In the genomic region with DNA sequence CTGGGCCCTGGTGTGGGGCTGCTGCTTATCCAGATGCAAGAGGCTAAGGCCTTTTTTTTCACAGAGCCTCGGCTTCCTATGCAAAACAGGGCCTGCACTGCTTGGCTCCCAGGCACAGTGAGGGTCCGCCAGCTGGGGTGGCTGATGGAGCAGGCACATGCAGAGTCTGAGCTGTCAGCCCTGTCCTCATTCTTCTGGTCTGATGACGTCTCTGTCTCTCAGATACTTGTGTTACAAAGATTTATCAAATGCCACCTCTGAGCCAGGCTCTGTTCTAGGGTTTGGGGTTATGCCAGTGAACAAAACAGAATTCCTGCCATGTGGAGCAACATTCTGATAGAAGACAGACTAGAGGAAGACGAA, we compare ENCODE assay signal across 17 cellular contexts.
"Had no signal": no experiment of that assay in that cellular context is flagged by ENCODE, and none has a peak within 500 bp of the region (broad histone marks: within the 10 kb centered on the region; RNA-seq: fewer than 3 reads in every experiment).

No MANE protein-coding gene starts in this region.

- H3K27me3 ChIP-seq: breast epithelium, esophagus squamous epithelium, neural progenitor cell, ovary, right lobe of liver, upper lobe of right lung had no signal

- H3K9me3 Mint-ChIP-seq: activated naive CD4-positive, alpha-beta T cell treated with anti-CD3 and anti-CD28 coated beads, Interleukin-2, amount 10 ng/mL, durations not matched to agents 7 days and 5 days; neural progenitor cell had no signal

- H3K4me3 Mint-ChIP-seq: activated naive CD4-positive, alpha-beta T cell treated with anti-CD3 and anti-CD28 coated beads, Interleukin-2, amount 10 ng/mL, durations not matched to agents 7 days and 5 days; neural progenitor cell had no signal

- H3K4me3 ChIP-seq: breast epithelium, esophagus squamous epithelium, lung, neural progenitor cell, ovary, psoas muscle, right lobe of liver, upper lobe of right lung had no signal

- ATAC-seq: left colon, psoas muscle, upper lobe of right lung had no signal

- H3K27ac ChIP-seq: breast epithelium, esophagus squamous epithelium, neural progenitor cell, ovary, psoas muscle, right lobe of liver, upper lobe of right lung, WERI-Rb-1 had no signal

- H3K27me3 Mint-ChIP-seq: activated naive CD4-positive, alpha-beta T cell treated with anti-CD3 and anti-CD28 coated beads, Interleukin-2, amount 10 ng/mL, durations not matched to agents 7 days and 5 days had no signal

- DNase-seq: activated CD4-positive, alpha-beta T cell treated with anti-CD3 and anti-CD28 coated beads, Interleukin-2, amount 50 U/mL, for 4 hours; activated effector memory CD4-positive, alpha-beta T cell treated with Interleukin-2 at 50 U/mL for 16 hours; activated naive CD4-positive, alpha-beta T cell treated with anti-CD3 and anti-CD28 coated beads, Interleukin-2, amount 10 ng/mL, durations not matched to agents 7 days and 5 days; activated T-cell treated with anti-CD3 and anti-CD28 coated beads, Interleukin-2, amount 50 U/mL, for 48 hours; effector CD4-positive, alpha-beta T cell; esophagus squamous epithelium; left colon; psoas muscle; small intestine; stimulated activated CD4-positive, alpha-beta T cell treated with anti-CD3 and anti-CD28 coated beads, Interleukin-4, amount 100 ng/mL, for 1 hour; WERI-Rb-1 had no signal

- H3K36me3 ChIP-seq: ovary had no signal

- H3K9me3 ChIP-seq: breast epithelium, esophagus squamous epithelium, ovary, psoas muscle, right lobe of liver, upper lobe of right lung had no signal

- H3K27ac Mint-ChIP-seq: activated naive CD4-positive, alpha-beta T cell treated with anti-CD3 and anti-CD28 coated beads, Interleukin-2, amount 10 ng/mL, durations not matched to agents 7 days and 5 days; neural progenitor cell had no signal
